Comparison of ENCODE assay signal across 12 cellular contexts in genomic region chr6:37503486-37503980, GRCh38. TPM values are rescaled to one million over a fixed set of nuclear protein-coding genes. Genes with fewer than 3 reads are reported as not detected.
DNase-seq lines count a peak whose midpoint lies in the region; ATAC-seq lines count a peak whose summit lies in the region.
"Had no signal": no experiment of that assay in that cellular context is flagged by ENCODE, and none has a peak within 500 bp of the region (broad histone marks: within the 10 kb centered on the region; RNA-seq: fewer than 3 reads in every experiment).

No MANE protein-coding gene starts in this region.

- DNase-seq in activated CD4-positive, alpha-beta T cell treated with anti-CD3 and anti-CD28 coated beads, Interleukin-2, amount 10 ng/mL, durations not matched to agents 24 days and 14 days, result no peak
- DNase-seq in activated CD4-positive, alpha-beta T cell treated with anti-CD3 and anti-CD28 coated beads, Interleukin-2, amount 50 U/mL, for 1 hour, result no peak
- DNase-seq in NCI-H1694 treated with DMSO at 0.1 percent for 48 hours (lab: John Stamatoyannopoulos, UW) (peak; percentile 82), NCI-H345 treated with DMSO at 0.1 percent for 48 hours (lab: John Stamatoyannopoulos, UW; ENCODE audit: unreplicated experiment) (no peak), NCI-H146 treated with DMSO at 0.1 percent for 48 hours (lab: John Stamatoyannopoulos, UW; ENCODE audit: unreplicated experiment) (no peak)
- no peak for DNase-seq in stimulated activated effector memory CD8-positive, alpha-beta T cell treated with anti-CD3 and anti-CD28 coated beads, Interleukin-12 subunit alpha, Interleukin-12 subunit beta, amount 100 ng/mL, for 72 hours (ENCODE audit: low spot score in 2 of 2)
- DNase-seq: caudate nucleus; erythroblast; nucleus accumbens; stimulated activated CD4-positive, alpha-beta T cell treated with anti-CD3 and anti-CD28 coated beads, Interleukin-12 subunit alpha, Interleukin-12 subunit beta, amount 100 ng/mL, for 4 hours had no signal

- H3K4me3 Mint-ChIP-seq in activated CD4-positive, alpha-beta T cell treated with anti-CD3 and anti-CD28 coated beads, Interleukin-2, amount 10 ng/mL, durations not matched to agents 24 days and 14 days, result no peak overlapping the region
- peak overlapping the region; percentile 86 for H3K4me3 Mint-ChIP-seq in activated T-helper 17 cell treated with anti-CD3 and anti-CD28 coated beads, Interleukin-2, amount 50 U/mL, for 72 hours
- H3K4me3 Mint-ChIP-seq in stimulated activated effector memory CD8-positive, alpha-beta T cell treated with anti-CD3 and anti-CD28 coated beads, Interleukin-12 subunit alpha, Interleukin-12 subunit beta, amount 100 ng/mL, for 72 hours, result peak overlapping the region; percentile 58

- H3K36me3 Mint-ChIP-seq in activated CD4-positive, alpha-beta T cell treated with anti-CD3 and anti-CD28 coated beads, Interleukin-2, amount 10 ng/mL, durations not matched to agents 24 days and 14 days (ENCODE audit: low read depth), result peaks cover 4% of the 10 kb centered on the region
- H3K36me3 Mint-ChIP-seq in activated T-helper 17 cell treated with anti-CD3 and anti-CD28 coated beads, Interleukin-2, amount 50 U/mL, for 72 hours (ENCODE audit: low read depth), result peaks cover 14% of the 10 kb centered on the region
- peaks cover 22% of the 10 kb centered on the region for H3K36me3 Mint-ChIP-seq in stimulated activated effector memory CD8-positive, alpha-beta T cell treated with anti-CD3 and anti-CD28 coated beads, Interleukin-12 subunit alpha, Interleukin-12 subunit beta, amount 100 ng/mL, for 72 hours

- ATAC-seq in activated T-helper 17 cell treated with anti-CD3 and anti-CD28 coated beads, Interleukin-2, amount 50 U/mL, for 72 hours (replicated peaks), result no peak
- ATAC-seq in stimulated activated effector memory CD8-positive, alpha-beta T cell treated with anti-CD3 and anti-CD28 coated beads, Interleukin-12 subunit alpha, Interleukin-12 subunit beta, amount 100 ng/mL, for 72 hours, result no peak
- no peak for ATAC-seq in GM18907 (IDR thresholded peaks at IDR 0.05; ENCODE audit: unreplicated experiment)

- H3K27ac Mint-ChIP-seq in activated CD4-positive, alpha-beta T cell treated with anti-CD3 and anti-CD28 coated beads, Interleukin-2, amount 10 ng/mL, durations not matched to agents 24 days and 14 days, result peak overlapping the region; percentile 21
- H3K27ac Mint-ChIP-seq in activated T-helper 17 cell treated with anti-CD3 and anti-CD28 coated beads, Interleukin-2, amount 50 U/mL, for 72 hours, result peak overlapping the region; percentile 97
- peak overlapping the region; percentile 99 for H3K27ac Mint-ChIP-seq in stimulated activated effector memory CD8-positive, alpha-beta T cell treated with anti-CD3 and anti-CD28 coated beads, Interleukin-12 subunit alpha, Interleukin-12 subunit beta, amount 100 ng/mL, for 72 hours

- peaks cover 3% of the 10 kb centered on the region for H3K9me3 Mint-ChIP-seq in activated CD4-positive, alpha-beta T cell treated with anti-CD3 and anti-CD28 coated beads, Interleukin-2, amount 10 ng/mL, durations not matched to agents 24 days and 14 days
- H3K9me3 Mint-ChIP-seq in activated T-helper 17 cell treated with anti-CD3 and anti-CD28 coated beads, Interleukin-2, amount 50 U/mL, for 72 hours, result no peaks in the 10 kb centered on the region
- peaks cover 2% of the 10 kb centered on the region for H3K9me3 Mint-ChIP-seq in stimulated activated effector memory CD8-positive, alpha-beta T cell treated with anti-CD3 and anti-CD28 coated beads, Interleukin-12 subunit alpha, Interleukin-12 subunit beta, amount 100 ng/mL, for 72 hours

- intact Hi-C loops in activated CD4-positive, alpha-beta T cell treated with anti-CD3 and anti-CD28 coated beads, Interleukin-2, amount 10 ng/mL, durations not matched to agents 24 days and 14 days (cut with micrococcal nuclease), result no loop called here

- H3K4me1 Mint-ChIP-seq in activated CD4-positive, alpha-beta T cell treated with anti-CD3 and anti-CD28 coated beads, Interleukin-2, amount 10 ng/mL, durations not matched to agents 24 days and 14 days, result peaks cover 53% of the 10 kb centered on the region
- peaks cover 43% of the 10 kb centered on the region for H3K4me1 Mint-ChIP-seq in activated T-helper 17 cell treated with anti-CD3 and anti-CD28 coated beads, Interleukin-2, amount 50 U/mL, for 72 hours
- peaks cover 71% of the 10 kb centered on the region for H3K4me1 Mint-ChIP-seq in stimulated activated effector memory CD8-positive, alpha-beta T cell treated with anti-CD3 and anti-CD28 coated beads, Interleukin-12 subunit alpha, Interleukin-12 subunit beta, amount 100 ng/mL, for 72 hours

- H3K27me3 Mint-ChIP-seq in activated CD4-positive, alpha-beta T cell treated with anti-CD3 and anti-CD28 coated beads, Interleukin-2, amount 10 ng/mL, durations not matched to agents 24 days and 14 days, result no peaks in the 10 kb centered on the region
- no peaks in the 10 kb centered on the region for H3K27me3 Mint-ChIP-seq in activated T-helper 17 cell treated with anti-CD3 and anti-CD28 coated beads, Interleukin-2, amount 50 U/mL, for 72 hours

RNA-seq across cellular contexts. Expression of gene CCDC167, which starts 3.8 kb away (rescaled TPM):
- 59.1 and 62.4 TPM in 2 replicates for total RNA-seq in activated CD4-positive, alpha-beta T cell treated with anti-CD3 and anti-CD28 coated beads, Interleukin-2, amount 10 ng/mL, durations not matched to agents 24 days and 14 days
- 10 to 100 TPM; 39.2 to 78.5 TPM for total RNA-seq in activated T-helper 17 cell treated with anti-CD3 and anti-CD28 coated beads, Interleukin-2, amount 50 U/mL, for 72 hours

Comparison
In these comparisons a context has a peak if more than half of its experiments do, and no peak if none do; other contexts are left out.
1. H3K27ac Mint-ChIP-seq: peak in every context shown above with its lines; median percentile 99 in stimulated activated effector memory CD8-positive, alpha-beta T cell treated with anti-CD3 and anti-CD28 coated beads, Interleukin-12 subunit alpha, Interleukin-12 subunit beta, amount 100 ng/mL, for 72 hours; 97 in activated T-helper 17 cell treated with anti-CD3 and anti-CD28 coated beads, Interleukin-2, amount 50 U/mL, for 72 hours; 21 in activated CD4-positive, alpha-beta T cell treated with anti-CD3 and anti-CD28 coated beads, Interleukin-2, amount 10 ng/mL, durations not matched to agents 24 days and 14 days.